Comparison of ENCODE assay signal across 7 cellular contexts in genomic region chr12:117559978-117560377, GRCh38.
"Had no signal": no experiment of that assay in that cellular context is flagged by ENCODE, and none has a peak within 500 bp of the region (broad histone marks: within the 10 kb centered on the region; RNA-seq: fewer than 3 reads in every experiment).

No MANE protein-coding gene starts in this region.

- H3K27ac ChIP-seq: GM23248, HL-60 had no signal

- DNase-seq: GM23248, GOT3, H9, HCEC 1CT, KBM-7 had no signal

- H3K4me3 ChIP-seq: GM23248 had no signal

- ATAC-seq: HepG2 had no signal

- H3K9ac ChIP-seq: GM23248 had no signal

- H2AFZ ChIP-seq: GM23248 had no signal
